36 cellular contexts compared by ENCODE assay signal in genomic region chr3:139093840-139094239, GRCh38. TPM values are rescaled to one million over a fixed set of nuclear protein-coding genes. Genes with fewer than 3 reads are reported as not detected.
"Had no signal": no experiment of that assay in that cellular context is flagged by ENCODE, and none has a peak within 500 bp of the region (broad histone marks: within the 10 kb centered on the region; RNA-seq: fewer than 3 reads in every experiment).

No MANE protein-coding gene starts in this region.

- H3K9me3 Mint-ChIP-seq: activated CD4-positive, alpha-beta memory T cell treated with anti-CD3 and anti-CD28 coated beads, Interleukin-2, amount 10 ng/mL, durations not matched to agents 7 days and 5 days; central memory CD8-positive, alpha-beta T cell had no signal

- H3K27ac Mint-ChIP-seq: activated B cell treated with CpG ODN at 0.5 μM for 24 hours; activated CD4-positive, alpha-beta memory T cell treated with anti-CD3 and anti-CD28 coated beads, Interleukin-2, amount 10 ng/mL, durations not matched to agents 7 days and 5 days; activated CD4-positive, alpha-beta T cell treated with anti-CD3 and anti-CD28 coated beads, Interleukin-2, amount 10 ng/mL, durations not matched to agents 7 days and 5 days; activated CD8-positive, alpha-beta memory T cell treated with anti-CD3 and anti-CD28 coated beads, Interleukin-2, amount 10 ng/mL, durations not matched to agents 7 days and 5 days; activated CD8-positive, alpha-beta T cell treated with anti-CD3 and anti-CD28 coated beads, Interleukin-2, amount 10 ng/mL, durations not matched to agents 7 days and 5 days; activated naive CD4-positive, alpha-beta T cell treated with anti-CD3 and anti-CD28 coated beads, Interleukin-2, amount 10 ng/mL, durations not matched to agents 7 days and 5 days; activated naive CD4-positive, alpha-beta T cell treated with anti-CD3 and anti-CD28 coated beads, Interleukin-2, amount 50 U/mL, for 24 hours; activated naive CD8-positive, alpha-beta T cell; activated naive CD8-positive, alpha-beta T cell treated with anti-CD3 and anti-CD28 coated beads, Interleukin-2, amount 10 ng/mL, durations not matched to agents 7 days and 5 days; activated naive CD8-positive, alpha-beta T cell treated with anti-CD3 and anti-CD28 coated beads, Interleukin-2, amount 50 U/mL, for 24 hours; activated T-cell treated with anti-CD3 and anti-CD28 coated beads, Interleukin-2, amount 50 U/mL, for 24 hours; activated T-helper 2 cell treated with anti-CD3 and anti-CD28 coated beads, Interferon-gamma antibody, Interleukin-2, Interleukin-4, amounts not matched to agents 10 μg/mL and 5 μg/mL and 100 μg/mL, durations not matched to agents 14 hours and 24 hours and 36 hours; brain; T-helper 1 cell treated with Interleukin-12 subunit alpha and Interleukin-12 subunit beta and Interleukin-4 antibody, amounts not matched to agents 30 μg/mL and 1 μg/mL, for 36 hours; T-helper 2 cell treated with Interferon-gamma antibody and Interleukin-4, amounts not matched to agents 5 μg/mL and 100 μg/mL, for 36 hours had no signal

- H3K4me1 Mint-ChIP-seq: activated B cell treated with CpG ODN at 0.5 μM for 24 hours; activated CD4-positive, alpha-beta memory T cell treated with anti-CD3 and anti-CD28 coated beads, Interleukin-2, amount 10 ng/mL, durations not matched to agents 7 days and 5 days; activated CD4-positive, alpha-beta T cell treated with anti-CD3 and anti-CD28 coated beads, Interleukin-2, amount 10 ng/mL, durations not matched to agents 7 days and 5 days; activated CD8-positive, alpha-beta memory T cell treated with anti-CD3 and anti-CD28 coated beads, Interleukin-2, amount 10 ng/mL, durations not matched to agents 7 days and 5 days; activated naive CD4-positive, alpha-beta T cell treated with anti-CD3 and anti-CD28 coated beads, Interleukin-2, amount 10 ng/mL, durations not matched to agents 7 days and 5 days; activated naive CD4-positive, alpha-beta T cell treated with anti-CD3 and anti-CD28 coated beads, Interleukin-2, amount 50 U/mL, for 24 hours; activated naive CD8-positive, alpha-beta T cell treated with anti-CD3 and anti-CD28 coated beads, Interleukin-2, amount 10 ng/mL, durations not matched to agents 7 days and 5 days; activated naive CD8-positive, alpha-beta T cell treated with anti-CD3 and anti-CD28 coated beads, Interleukin-2, amount 50 U/mL, for 24 hours; brain; central memory CD8-positive, alpha-beta T cell had no signal

- H3K36me3 Mint-ChIP-seq: activated CD8-positive, alpha-beta memory T cell treated with anti-CD3 and anti-CD28 coated beads, Interleukin-2, amount 10 ng/mL, durations not matched to agents 7 days and 5 days; activated naive CD4-positive, alpha-beta T cell treated with anti-CD3 and anti-CD28 coated beads, Interleukin-2, amount 10 ng/mL, durations not matched to agents 7 days and 5 days; activated naive CD4-positive, alpha-beta T cell treated with anti-CD3 and anti-CD28 coated beads, Interleukin-2, amount 50 U/mL, for 24 hours; activated naive CD8-positive, alpha-beta T cell; activated naive CD8-positive, alpha-beta T cell treated with anti-CD3 and anti-CD28 coated beads, Interleukin-2, amount 10 ng/mL, durations not matched to agents 7 days and 5 days; brain had no signal

- H3K4me3 Mint-ChIP-seq: activated B cell treated with CpG ODN at 0.5 μM for 24 hours; activated CD4-positive, alpha-beta memory T cell treated with anti-CD3 and anti-CD28 coated beads, Interleukin-2, amount 10 ng/mL, durations not matched to agents 7 days and 5 days; activated CD4-positive, alpha-beta T cell treated with anti-CD3 and anti-CD28 coated beads, Interleukin-2, amount 10 ng/mL, durations not matched to agents 7 days and 5 days; activated CD8-positive, alpha-beta memory T cell treated with anti-CD3 and anti-CD28 coated beads, Interleukin-2, amount 10 ng/mL, durations not matched to agents 7 days and 5 days; activated CD8-positive, alpha-beta T cell treated with anti-CD3 and anti-CD28 coated beads, Interleukin-2, amount 10 ng/mL, durations not matched to agents 7 days and 5 days; activated naive CD4-positive, alpha-beta T cell treated with anti-CD3 and anti-CD28 coated beads, Interleukin-2, amount 10 ng/mL, durations not matched to agents 7 days and 5 days; activated naive CD4-positive, alpha-beta T cell treated with anti-CD3 and anti-CD28 coated beads, Interleukin-2, amount 50 U/mL, for 24 hours; activated naive CD8-positive, alpha-beta T cell; activated naive CD8-positive, alpha-beta T cell treated with anti-CD3 and anti-CD28 coated beads, Interleukin-2, amount 10 ng/mL, durations not matched to agents 7 days and 5 days; activated naive CD8-positive, alpha-beta T cell treated with anti-CD3 and anti-CD28 coated beads, Interleukin-2, amount 50 U/mL, for 24 hours; activated T-cell treated with anti-CD3 and anti-CD28 coated beads, Interleukin-2, amount 50 U/mL, for 24 hours; brain; central memory CD8-positive, alpha-beta T cell; T-helper 1 cell treated with Interleukin-12 subunit alpha and Interleukin-12 subunit beta and Interleukin-4 antibody, amounts not matched to agents 30 μg/mL and 1 μg/mL, for 36 hours; T-helper 2 cell treated with Interferon-gamma antibody and Interleukin-4, amounts not matched to agents 5 μg/mL and 100 μg/mL, for 36 hours had no signal

- ATAC-seq: activated CD8-positive, alpha-beta memory T cell treated with anti-CD3 and anti-CD28 coated beads, Interleukin-2, amount 10 ng/mL, durations not matched to agents 7 days and 5 days; activated CD8-positive, alpha-beta T cell treated with anti-CD3 and anti-CD28 coated beads, Interleukin-2, amount 10 ng/mL, durations not matched to agents 7 days and 5 days; activated naive CD8-positive, alpha-beta T cell treated with anti-CD3 and anti-CD28 coated beads, Interleukin-2, amount 50 U/mL, for 24 hours had no signal

- DNase-seq: activated B cell treated with CpG ODN at 0.5 μM for 24 hours; activated CD4-positive, alpha-beta memory T cell treated with anti-CD3 and anti-CD28 coated beads, Interleukin-2, amount 10 ng/mL, durations not matched to agents 7 days and 5 days; activated CD4-positive, alpha-beta T cell treated with anti-CD3 and anti-CD28 coated beads for 48 hours; activated CD4-positive, alpha-beta T cell treated with anti-CD3 and anti-CD28 coated beads, Interleukin-2, amount 10 ng/mL, durations not matched to agents 7 days and 5 days; activated CD4-positive, alpha-beta T cell treated with anti-CD3 and anti-CD28 coated beads, Interleukin-2, amount 50 U/mL, for 48 hours; activated CD4-positive, CD25-positive, alpha-beta regulatory T cell treated with anti-CD3 and anti-CD28 coated beads, Interleukin-2, amount 50 U/mL, for 72 hours; activated CD8-positive, alpha-beta memory T cell treated with anti-CD3 and anti-CD28 coated beads for 24 hours; activated CD8-positive, alpha-beta memory T cell treated with anti-CD3 and anti-CD28 coated beads, Interleukin-2, amount 10 ng/mL, durations not matched to agents 7 days and 5 days; activated CD8-positive, alpha-beta memory T cell treated with anti-CD3 and anti-CD28 coated beads, Interleukin-2, amount 50 U/mL, for 48 hours; activated CD8-positive, alpha-beta T cell treated with anti-CD3 and anti-CD28 coated beads, Interleukin-2, amount 10 ng/mL, durations not matched to agents 7 days and 5 days; activated effector memory CD4-positive, alpha-beta T cell treated with Interleukin-2 at 50 U/mL for 16 hours; activated gamma-delta T cell; activated naive CD4-positive, alpha-beta T cell treated with anti-CD3 and anti-CD28 coated beads, Interleukin-2, amount 10 ng/mL, durations not matched to agents 7 days and 5 days; activated naive CD4-positive, alpha-beta T cell treated with Interleukin-2 at 50 U/mL for 16 hours; activated naive CD8-positive, alpha-beta T cell treated with anti-CD3 and anti-CD28 coated beads, Interleukin-2, amount 10 ng/mL, durations not matched to agents 7 days and 5 days; activated naive CD8-positive, alpha-beta T cell treated with anti-CD3 and anti-CD28 coated beads, Interleukin-2, amount 50 U/mL, for 24 hours; activated T-cell treated with anti-CD3 and anti-CD28 coated beads, Interleukin-2, amount 50 U/mL, for 24 hours; activated T-cell treated with anti-CD3 and anti-CD28 coated beads, Interleukin-2, amount 50 U/mL, for 48 hours; amygdala; anterior cingulate cortex; caudate nucleus; cerebellar nuclear complex; T-helper 2 cell; T-helper 9 cell had no signal

- H3K27me3 Mint-ChIP-seq: activated B cell treated with CpG ODN at 0.5 μM for 24 hours had no signal

RNA-seq across cellular contexts. Expression of gene PRR23C, which starts 49.1 kb away (rescaled TPM):
- total RNA-seq: activated B cell treated with CpG ODN at 0.5 μM for 24 hours; activated CD4-positive, alpha-beta memory T cell treated with anti-CD3 and anti-CD28 coated beads, Interleukin-2, amount 10 ng/mL, durations not matched to agents 7 days and 5 days; activated CD4-positive, alpha-beta T cell treated with anti-CD3 and anti-CD28 coated beads, Interleukin-2, amount 10 ng/mL, durations not matched to agents 7 days and 5 days; activated CD8-positive, alpha-beta memory T cell treated with anti-CD3 and anti-CD28 coated beads, Interleukin-2, amount 10 ng/mL, durations not matched to agents 7 days and 5 days; activated CD8-positive, alpha-beta T cell treated with anti-CD3 and anti-CD28 coated beads, Interleukin-2, amount 10 ng/mL, durations not matched to agents 7 days and 5 days; activated naive CD8-positive, alpha-beta T cell treated with anti-CD3 and anti-CD28 coated beads, Interleukin-2, amount 10 ng/mL, durations not matched to agents 7 days and 5 days; activated T-helper 2 cell treated with anti-CD3 and anti-CD28 coated beads, Interferon-gamma antibody, Interleukin-2, Interleukin-4, amounts not matched to agents 10 μg/mL and 5 μg/mL and 100 μg/mL, durations not matched to agents 14 hours and 24 hours and 36 hours; ascending aorta; bronchial epithelial cell; cardiac muscle cell; chondrocyte had no signal
- polyA plus RNA-seq: adipose tissue, cardiac muscle cell had no signal
